Comparison of ENCODE assay signal across 1 cellular context in the genomic region with DNA sequence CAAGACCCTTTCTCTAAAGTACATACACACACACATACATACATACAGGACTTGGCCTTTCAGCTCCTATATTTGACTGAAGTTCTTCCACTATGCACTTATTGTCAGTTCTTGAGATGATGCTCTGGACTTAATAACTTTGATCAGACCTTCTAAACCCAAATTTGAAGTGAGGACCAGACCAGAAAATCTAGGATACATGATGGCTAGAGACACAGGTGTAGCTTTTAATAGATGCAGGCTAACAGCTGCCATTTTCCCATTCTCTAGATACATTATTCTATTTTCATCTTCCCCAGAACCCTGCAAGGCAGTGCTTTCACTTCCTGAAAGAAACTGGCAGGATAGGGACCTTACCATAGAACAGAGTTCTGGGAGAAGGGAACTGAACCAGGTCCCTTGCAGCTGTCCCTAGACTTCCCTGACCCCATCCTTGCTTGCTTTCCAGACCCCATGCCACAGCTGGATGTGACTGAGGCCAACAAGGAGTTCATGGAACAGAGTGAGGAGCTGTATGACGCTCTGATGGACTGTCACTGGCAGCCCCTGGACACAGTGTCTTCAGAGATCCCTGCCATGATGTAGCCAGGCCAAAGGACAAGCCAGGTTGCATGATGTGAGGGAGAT.
TF ChIP-seq lines count a peak whose summit lies in the region.

No MANE protein-coding gene starts in this region.

TF ChIP-seq in A549, 52 proteins besides CTCF, POLR2A, EP300 and RAD21 (continued from another document):
- no peak for TF ChIP-seq HDAC2 (IDR thresholded peaks at IDR 0.05)
- TF ChIP-seq ZSCAN20 (CRISPR knock-in tag; IDR thresholded peaks at IDR 0.05), result no peak
- TF ChIP-seq FOSL2 (IDR thresholded peaks at IDR 0.05), result no peak
- TF ChIP-seq FOSL2 (CRISPR knock-in tag; IDR thresholded peaks at IDR 0.05), result no peak
- no peak for TF ChIP-seq HOXB5 (CRISPR knock-in tag; IDR thresholded peaks at IDR 0.05)
